ENCODE assay signal across 8 cellular contexts in the genomic region with DNA sequence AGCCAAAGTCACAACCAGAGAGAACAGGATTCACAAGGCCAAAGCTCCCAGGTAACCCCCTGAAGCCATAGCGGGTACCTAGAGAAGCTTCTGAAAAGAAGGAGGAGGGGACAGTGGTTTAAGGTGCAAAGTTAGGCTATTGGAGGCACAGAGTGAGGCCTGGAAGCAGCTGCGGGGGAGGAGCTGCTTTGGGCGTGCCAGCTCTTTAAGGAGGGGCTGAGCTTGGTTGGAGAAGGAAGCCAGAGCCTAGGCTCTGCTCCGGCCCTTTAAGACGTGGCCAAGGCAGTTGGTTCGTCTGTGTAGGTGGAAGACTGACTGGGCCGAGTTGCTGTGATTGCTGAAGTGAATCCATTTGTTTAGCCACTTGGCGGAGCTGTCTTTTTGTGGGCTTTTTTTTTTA. TPM values are rescaled to one million over a fixed set of nuclear protein-coding genes. Genes with fewer than 3 reads are reported as not detected.
A peak's percentile ranks its signal among the peaks of the same experiment; 100 is the strongest.
DNase-seq lines count a peak whose midpoint lies in the region; ATAC-seq and TF ChIP-seq lines count a peak whose summit lies in the region.

No MANE protein-coding gene starts in this region.

- intact Hi-C loops in PC-3 (cut with micrococcal nuclease), result no loop called here

- no peak overlapping the region for H2BK5ac ChIP-seq in neuronal stem cell (ENCODE audit: low read length)

- no peaks in the 10 kb centered on the region for H4K20me1 ChIP-seq in GM23338 (replicated peaks; ENCODE audit: insufficient read depth)
- no peaks in the 10 kb centered on the region for H4K20me1 ChIP-seq in PC-3 (ENCODE audit: low read length)

- H3K79me2 ChIP-seq in GM23338 (replicated peaks; ENCODE audit: insufficient read depth) (no peaks in the 10 kb centered on the region), PC-3 (ENCODE audit: low read length) (no peaks in the 10 kb centered on the region)

- H3F3A ChIP-seq in GM23338 (replicated peaks; ENCODE audit: low read depth) (no peaks in the 10 kb centered on the region), PC-3 (ENCODE audit: low read length, unreplicated experiment) (no peaks in the 10 kb centered on the region)

- DNase-seq in GM23338 (ENCODE audit: low spot score), result peak; percentile 74
- peak; percentile 79 for DNase-seq in RPMI7951 (ENCODE audit: low read depth)
- peak; percentile 0 for DNase-seq in fibroblast of pulmonary artery (ENCODE audit: low read depth)
- DNase-seq in neuronal stem cell (ENCODE audit: low spot score), result no peak
- DNase-seq in NCI-H524 (lab: John Stamatoyannopoulos, UW), result no peak
- no peak for DNase-seq in mesenteric fat pad (ENCODE audit: low spot score)
- no peak for DNase-seq in PC-3

- TF ChIP-seq POLR2A in GM18505 (IDR thresholded peaks at IDR 0.05; ENCODE audit: borderline replicate concordance, extremely low read depth, insufficient read depth, insufficient read length), result peak; percentile 16

- H3K9me3 ChIP-seq in neuronal stem cell (replicated peaks in 1 of 2; ENCODE audit: control insufficient read depth in 2 of 2, insufficient read depth in 1 of 2, low read depth in 1 of 2, low read length in 2 of 2), result no peaks in the 10 kb centered on the region
- no peaks in the 10 kb centered on the region for H3K9me3 ChIP-seq in PC-3 (ENCODE audit: low read length)

- no peaks in the 10 kb centered on the region for H3K36me3 Mint-ChIP-seq in GM23338 (ENCODE audit: low read depth)

- H2AFZ ChIP-seq in GM23338 (no peak overlapping the region), neuronal stem cell (ENCODE audit: low read length) (no peak overlapping the region), PC-3 (ENCODE audit: low read length) (no peak overlapping the region)

- no peak overlapping the region for H3K4ac ChIP-seq in neuronal stem cell (ENCODE audit: low read length)

- H3K36me3 ChIP-seq in GM23338 (ENCODE audit: insufficient read depth), result no peaks in the 10 kb centered on the region
- H3K36me3 ChIP-seq in neuronal stem cell (replicated peaks in 1 of 2; ENCODE audit: control insufficient read depth in 2 of 2, insufficient read depth in 2 of 2, low read length in 2 of 2), result no peaks in the 10 kb centered on the region
- no peaks in the 10 kb centered on the region for H3K36me3 ChIP-seq in PC-3 (ENCODE audit: low read depth, low read length)

- H3K27me3 ChIP-seq in GM23338 (ENCODE audit: insufficient read depth), result no peaks in the 10 kb centered on the region
- no peaks in the 10 kb centered on the region for H3K27me3 ChIP-seq in neuronal stem cell (ENCODE audit: control insufficient read depth in 3 of 3, insufficient read depth in 3 of 3, low read depth in 1 of 3, low read length in 3 of 3)
- H3K27me3 ChIP-seq in PC-3 (ENCODE audit: low read length), result no peaks in the 10 kb centered on the region

- H2BK120ac ChIP-seq in neuronal stem cell (ENCODE audit: low read depth, low read length), result no peak overlapping the region

- H3K27ac ChIP-seq in GM23338 (ENCODE audit: low read depth) (no peak overlapping the region), neuronal stem cell (replicated peaks; ENCODE audit: low read length) (no peak overlapping the region), PC-3 (ENCODE audit: low read length) (no peak overlapping the region)

- peak overlapping the region; percentile 75 for H3K4me3 ChIP-seq in GM23338
- H3K4me3 ChIP-seq in fibroblast of pulmonary artery (replicated peaks; ENCODE audit: low read depth, low read length), result no peak overlapping the region
- H3K4me3 ChIP-seq in neuronal stem cell (ENCODE audit: low read length in 2 of 2), result no peak overlapping the region
- H3K4me3 ChIP-seq in PC-3 (ENCODE audit: low read length), result no peak overlapping the region

- H3K9me3 Mint-ChIP-seq in GM23338, result no peaks in the 10 kb centered on the region

- H2AK5ac ChIP-seq in neuronal stem cell (ENCODE audit: low read depth, low read length), result no peak overlapping the region

- WGBS in neuronal stem cell (ENCODE audit: extremely low coverage in 2 of 2, insufficient read length in 2 of 2, insufficient replicate concordance in 1 of 2), 2 donors, result no CpG with 5 or more reads among the region's 8 CpGs

- H3K4me1 ChIP-seq in GM23338 (ENCODE audit: insufficient read depth) (peaks cover 11% of the 10 kb centered on the region; the same call in 1 of the 2 replicates), neuronal stem cell (ENCODE audit: control insufficient read depth in 2 of 2, insufficient read depth in 1 of 2, low read depth in 1 of 2, low read length in 2 of 2) (no peaks in the 10 kb centered on the region), PC-3 (ENCODE audit: insufficient read depth, low read length) (no peaks in the 10 kb centered on the region)

- no peak overlapping the region for H4K91ac ChIP-seq in neuronal stem cell (ENCODE audit: low read depth, low read length, poor library complexity)

- H3K27ac Mint-ChIP-seq in GM23338, result no peak overlapping the region

- peak overlapping the region; percentile 87 for H3K4me2 ChIP-seq in GM23338
- H3K4me2 ChIP-seq in neuronal stem cell (ENCODE audit: insufficient read depth, low read length, poor library complexity, severe bottlenecking), result peak overlapping the region; percentile 57
- H3K4me2 ChIP-seq in PC-3 (ENCODE audit: low read length), result no peak overlapping the region

- H2BK12ac ChIP-seq in neuronal stem cell (ENCODE audit: low read length), result no peak overlapping the region

- H2BK15ac ChIP-seq in neuronal stem cell (ENCODE audit: low read length), result no peak overlapping the region

- H3K23ac ChIP-seq in neuronal stem cell (ENCODE audit: low read depth, low read length, poor library complexity), result no peak overlapping the region

- H3K14ac ChIP-seq in neuronal stem cell (ENCODE audit: low read length), result no peak overlapping the region

- peak overlapping the region; percentile 82 for H3K4me3 Mint-ChIP-seq in GM23338

- no TSS peak for BruUV-seq in PC-3 (replicated peaks; lab: Mats Ljungman, UMichigan)

- ATAC-seq in GM18505 (IDR thresholded peaks at IDR 0.05; ENCODE audit: unreplicated experiment) (peak; percentile 79), GM23338 (peak; percentile 85), PC-3 (no peak)

- peaks cover 23% of the 10 kb centered on the region for H3K4me1 Mint-ChIP-seq in GM23338

- TF ChIP-seq CTCF in GM23338 (conservative IDR thresholded peaks at IDR 0.05; ENCODE audit: low read depth in 2 of 2) (peak in 1 of 2 experiments; percentile 18; a peak in 2 of 4 replicates), fibroblast of pulmonary artery (IDR thresholded peaks at IDR 0.05; ENCODE audit: low read length, missing control alignments) (no peak), PC-3 (conservative IDR thresholded peaks at IDR 0.05; ENCODE audit: low read depth, low read length) (no peak)

- H3K18ac ChIP-seq in neuronal stem cell (ENCODE audit: low read length), result no peak overlapping the region

- no peaks in the 10 kb centered on the region for H3K79me1 ChIP-seq in neuronal stem cell (ENCODE audit: low read depth, low read length)

- no peak overlapping the region for H4K8ac ChIP-seq in neuronal stem cell (ENCODE audit: low read depth, low read length)

- no peaks in the 10 kb centered on the region for H3K27me3 Mint-ChIP-seq in GM23338 (ENCODE audit: insufficient read depth, low read depth, poor library complexity)

- H3K9ac ChIP-seq in neuronal stem cell (ENCODE audit: low read depth, low read length, poor library complexity) (no peak overlapping the region), PC-3 (ENCODE audit: low read length) (no peak overlapping the region)

- POLR2A ChIA-PET in PC-3 (lab: Charles Lee; ENCODE audit: unreplicated experiment), result no interaction called here

- CTCF ChIA-PET in PC-3 (lab: Charles Lee), result no interaction called here

- H3K9me2 ChIP-seq in GM23338 (ENCODE audit: insufficient read depth) (no peaks in the 10 kb centered on the region), PC-3 (replicated peaks; ENCODE audit: low read length) (no peaks in the 10 kb centered on the region)

TF ChIP-seq in GM23338, 12 proteins besides CTCF, POLR2A, EP300 and RAD21 (continues in another document):
- TF ChIP-seq, protein P1, sequence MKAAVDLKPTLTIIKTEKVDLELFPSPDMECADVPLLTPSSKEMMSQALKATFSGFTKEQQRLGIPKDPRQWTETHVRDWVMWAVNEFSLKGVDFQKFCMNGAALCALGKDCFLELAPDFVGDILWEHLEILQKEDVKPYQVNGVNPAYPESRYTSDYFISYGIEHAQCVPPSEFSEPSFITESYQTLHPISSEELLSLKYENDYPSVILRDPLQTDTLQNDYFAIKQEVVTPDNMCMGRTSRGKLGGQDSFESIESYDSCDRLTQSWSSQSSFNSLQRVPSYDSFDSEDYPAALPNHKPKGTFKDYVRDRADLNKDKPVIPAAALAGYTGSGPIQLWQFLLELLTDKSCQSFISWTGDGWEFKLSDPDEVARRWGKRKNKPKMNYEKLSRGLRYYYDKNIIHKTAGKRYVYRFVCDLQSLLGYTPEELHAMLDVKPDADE (IDR thresholded peaks at IDR 0.05), result no peak
- TF ChIP-seq STAT1 (IDR thresholded peaks at IDR 0.05; ENCODE audit: unreplicated experiment) (no peak), CREB1 (CRISPR knock-in tag; IDR thresholded peaks at IDR 0.05; ENCODE audit: low read depth) (no peak)

RNA-seq across cellular contexts. Expression of a gene that starts 1.5 kb away (rescaled TPM):
- 8.7 and 11.5 TPM in 2 replicates for total RNA-seq in GM23338 (2014; rRNA removed; shearing (Covaris generic))
- polyA plus RNA-seq in GM23338 (2016; fragmentation: Nextera tagmentation; extraction: Ambion mirVana), result 2.6 and 2.7 TPM in 2 replicates
- total RNA-seq in RPMI7951 (2014; rRNA removed; shearing (Covaris generic)), result 2.2 and 3.4 TPM in 2 replicates
- polyA plus RNA-seq in neuronal stem cell (2013, experiment 1 of 2), result 6.0 TPM
- 6.1 TPM for polyA plus RNA-seq in neuronal stem cell (2013, experiment 2 of 2)
- total RNA-seq in mesenteric fat pad (22.2 TPM), PC-3 (2014; rRNA removed) (0.04 TPM in 1 of 2 replicates, not detected in the other)

Comparison
In these comparisons a context has a peak if more than half of its experiments do, and no peak if none do; other contexts are left out.
1. DNase-seq: peak in GM23338 (single experiment), RPMI7951 (single experiment) and fibroblast of pulmonary artery (single experiment); none in neuronal stem cell (single experiment), NCI-H524 (0 of 2), mesenteric fat pad (single experiment) and PC-3 (single experiment).